Comparison of ENCODE assay signal across 11 cellular contexts in the genomic region with DNA sequence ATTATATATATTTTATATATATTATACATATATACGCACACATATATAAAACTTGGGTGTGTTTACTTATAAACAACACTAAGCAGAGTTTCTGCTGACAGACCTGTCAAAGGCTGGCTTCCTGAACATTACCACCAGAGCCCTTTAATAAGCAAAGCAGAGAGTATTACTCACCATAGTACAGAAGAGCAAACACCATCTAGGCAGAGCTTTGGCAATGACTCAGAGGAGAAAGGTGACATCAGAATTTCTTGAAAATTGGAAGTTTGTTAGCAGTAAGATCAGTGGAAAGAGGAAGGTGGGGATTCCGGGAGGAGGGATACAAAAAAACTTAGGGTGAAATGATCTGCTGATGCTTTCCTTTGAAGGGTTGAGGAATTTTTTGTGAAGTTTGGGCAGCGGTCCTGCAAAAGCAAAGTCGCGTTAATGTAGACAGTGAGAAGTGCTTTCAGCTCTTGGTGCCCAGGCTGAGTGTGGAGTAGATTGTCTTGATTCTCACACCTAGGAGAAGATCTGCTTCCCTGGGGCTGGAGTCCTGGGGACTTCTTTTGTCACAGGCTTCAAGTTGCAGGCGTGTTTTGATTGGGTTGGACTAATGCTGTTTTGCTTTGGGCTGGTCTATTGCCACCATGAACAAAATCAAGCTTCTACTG.
A peak's percentile ranks its signal among the peaks of the same experiment; 100 is the strongest.
DNase-seq lines count a peak whose midpoint lies in the region; ATAC-seq and TF ChIP-seq lines count a peak whose summit lies in the region.
"Had no signal": no experiment of that assay in that cellular context is flagged by ENCODE, and none has a peak within 500 bp of the region (broad histone marks: within the 10 kb centered on the region; RNA-seq: fewer than 3 reads in every experiment).

No MANE protein-coding gene starts in this region.

- peak overlapping the region; percentile 28 for H3K4me2 ChIP-seq in HCT116 (ENCODE audit: low read length)

- no peaks in the 10 kb centered on the region for H3K9me3 Mint-ChIP-seq in activated CD8-positive, alpha-beta T cell treated with anti-CD3 and anti-CD28 coated beads for 36 hours

- no peak overlapping the region for H3K9ac ChIP-seq in HCT116 (ENCODE audit: low read length)

- DNase-seq in AG10803 (ENCODE audit: low read depth) (peak; percentile 16), HCT116 (ENCODE audit: low read depth, low spot score) (peak; percentile 32), hepatic stellate cell (ENCODE audit: low spot score) (peak; percentile 11), NCI-H345 treated with DMSO at 0.1 percent for 48 hours (lab: John Stamatoyannopoulos, UW; ENCODE audit: unreplicated experiment) (no peak), NCI-H82 treated with DMSO at 0.1 percent for 48 hours (lab: John Stamatoyannopoulos, UW; ENCODE audit: unreplicated experiment) (no peak)
- no peak for DNase-seq in activated CD8-positive, alpha-beta T cell treated with anti-CD3 and anti-CD28 coated beads for 36 hours
- DNase-seq: effector CD4-positive, alpha-beta T cell; lower lobe of right lung; stomach had no signal

- no peak overlapping the region for H3K27ac ChIP-seq in HCT116 (ENCODE audit: low read depth, low read length)
- H3K27ac ChIP-seq: lower lobe of right lung, stomach had no signal

- H3K4me3 ChIP-seq in AG10803 (ENCODE audit: low read length) (no peak overlapping the region), HCT116 (replicated peaks in 1 of 2; ENCODE audit: low read depth in 1 of 2, low read length in 2 of 2) (no peak overlapping the region)
- H3K4me3 ChIP-seq: lower lobe of right lung, stomach had no signal

- H3K79me2 ChIP-seq in HCT116 (ENCODE audit: insufficient read depth, low read length), result no peaks in the 10 kb centered on the region

- H3K4me1 Mint-ChIP-seq in activated CD8-positive, alpha-beta T cell treated with anti-CD3 and anti-CD28 coated beads for 36 hours (ENCODE audit: low read depth), result peaks cover 58% of the 10 kb centered on the region

- H3K36me3 Mint-ChIP-seq in activated CD8-positive, alpha-beta T cell treated with anti-CD3 and anti-CD28 coated beads for 36 hours (ENCODE audit: low read depth), result no peaks in the 10 kb centered on the region

- H3K4me1 ChIP-seq in HCT116 (ENCODE audit: control insufficient read depth in 1 of 2, insufficient read depth in 2 of 2, low read length in 2 of 2), result peaks cover 8 to 21% of the 10 kb centered on the region in 2 experiments; a peak in 3 of 4 replicates
- H3K4me1 ChIP-seq: lower lobe of right lung, stomach had no signal

- H3K9me2 ChIP-seq in HCT116 (ENCODE audit: insufficient read depth), result no peaks in the 10 kb centered on the region

- TF ChIP-seq RAD21 in HCT116 (IDR thresholded peaks at IDR 0.05; ENCODE audit: low read depth), result no peak

- no peaks in the 10 kb centered on the region for H4K20me1 ChIP-seq in HCT116 (ENCODE audit: insufficient read depth)

- no peaks in the 10 kb centered on the region for H3K9me3 ChIP-seq in HCT116 (ENCODE audit: control insufficient read depth in 1 of 2, insufficient read depth in 1 of 2, low read depth in 1 of 2, low read length in 2 of 2)
- H3K9me3 ChIP-seq: lower lobe of right lung, stomach had no signal

- intact Hi-C loops in HCT116 (cut with micrococcal nuclease), result no loop called here
- intact Hi-C loops in activated CD8-positive, alpha-beta T cell treated with anti-CD3 and anti-CD28 coated beads for 36 hours (cut with micrococcal nuclease), result no loop called here

- TF ChIP-seq CTCF in AG10803 (conservative IDR thresholded peaks at IDR 0.05; ENCODE audit: low read length) (no peak), HCT116 (IDR thresholded peaks at IDR 0.05 in 2 of 3, conservative IDR thresholded peaks at IDR 0.05 in 1 of 3; ENCODE audit: borderline replicate concordance in 1 of 3, insufficient read depth in 1 of 3, low read depth in 2 of 3, low read length in 2 of 3) (no peak)
- no peak for TF ChIP-seq CTCF in activated CD8-positive, alpha-beta T cell treated with anti-CD3 and anti-CD28 coated beads for 36 hours (IDR thresholded peaks at IDR 0.05)

- BruUV-seq in HCT116 (replicated peaks; lab: Mats Ljungman, UMichigan), result no TSS peak

- CTCF ChIA-PET in HCT116 (lab: Charles Lee), result interaction anchor here (0.8 to 1.0 kb wide), 2 partner anchors 13 to 14 kb away, joined by 3 to 5 read pairs; no protein-coding TSS in a partner anchor
- CTCF ChIA-PET in activated CD8-positive, alpha-beta T cell treated with anti-CD3 and anti-CD28 coated beads for 36 hours (lab: Charles Lee), result interaction anchor here (0.6 to 1.8 kb wide), 3 partner anchors 13 to 71 kb away, joined by 3 to 7 read pairs (median 5); no protein-coding TSS in a partner anchor

- no peaks in the 10 kb centered on the region for H3K27me3 ChIP-seq in HCT116 (ENCODE audit: insufficient read depth, low read length)

- H3K36me3 ChIP-seq in HCT116 (ENCODE audit: control insufficient read depth in 1 of 2, insufficient read depth in 2 of 2, low read length in 2 of 2), result no peaks in the 10 kb centered on the region
- H3K36me3 ChIP-seq: lower lobe of right lung, stomach had no signal

- no peaks in the 10 kb centered on the region for H3K27me3 Mint-ChIP-seq in activated CD8-positive, alpha-beta T cell treated with anti-CD3 and anti-CD28 coated beads for 36 hours

- no peak overlapping the region for H3K4me3 Mint-ChIP-seq in activated CD8-positive, alpha-beta T cell treated with anti-CD3 and anti-CD28 coated beads for 36 hours

- no peak for TF ChIP-seq POLR2A in HCT116 (IDR thresholded peaks at IDR 0.05; ENCODE audit: borderline replicate concordance, extremely low read depth, insufficient read depth, insufficient read length)

- POLR2A ChIA-PET in HCT116 (lab: Charles Lee), result no interaction called here
- POLR2A ChIA-PET in activated CD8-positive, alpha-beta T cell treated with anti-CD3 and anti-CD28 coated beads for 36 hours (lab: Charles Lee), result interaction anchor here (0.6 to 1.1 kb wide), 3 partner anchors 35 to 154 kb away, joined by 3 to 5 read pairs (median 3); no protein-coding TSS in a partner anchor

- ATAC-seq in HCT116 (peak; percentile 76), GM21737 (IDR thresholded peaks at IDR 0.05; ENCODE audit: unreplicated experiment) (no peak), HG02642 (IDR thresholded peaks at IDR 0.05; ENCODE audit: poor library complexity, unreplicated experiment) (no peak)
- peak; percentile 58 for ATAC-seq in activated CD8-positive, alpha-beta T cell treated with anti-CD3 and anti-CD28 coated beads for 36 hours
- ATAC-seq: lower lobe of right lung had no signal

- H2AFZ ChIP-seq in HCT116 (ENCODE audit: low read depth, low read length, poor library complexity, severe bottlenecking), result no peak overlapping the region

- RAD21 ChIA-PET in HCT116 (lab: Charles Lee; ENCODE audit: low non-redundant PET in 1 of 2, low total read pairs in 2 of 2, uncharacterized antibody in 2 of 2, unreplicated experiment in 2 of 2), result no interaction called here

- H3K27ac Mint-ChIP-seq in activated CD8-positive, alpha-beta T cell treated with anti-CD3 and anti-CD28 coated beads for 36 hours, result peak overlapping the region; percentile 47

TF ChIP-seq in HCT116, 20 proteins besides CTCF, POLR2A, EP300 and RAD21 (continues in another document):
- TF ChIP-seq, protein P1, sequence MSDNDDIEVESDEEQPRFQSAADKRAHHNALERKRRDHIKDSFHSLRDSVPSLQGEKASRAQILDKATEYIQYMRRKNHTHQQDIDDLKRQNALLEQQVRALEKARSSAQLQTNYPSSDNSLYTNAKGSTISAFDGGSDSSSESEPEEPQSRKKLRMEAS (IDR thresholded peaks at IDR 0.05), result no peak
- TF ChIP-seq ELF1 (IDR thresholded peaks at IDR 0.05; ENCODE audit: borderline replicate concordance, low read depth), result no peak
- no peak for TF ChIP-seq REST (IDR thresholded peaks at IDR 0.05; ENCODE audit: low read depth)
- no peak for TF ChIP-seq TCF7L2 (IDR thresholded peaks at IDR 0.05; ENCODE audit: borderline replicate concordance, extremely low read depth, insufficient read depth, insufficient read length)
- no peak for TF ChIP-seq CBX3 (IDR thresholded peaks at IDR 0.05; ENCODE audit: low read depth)
- TF ChIP-seq ZBTB33 (IDR thresholded peaks at IDR 0.05; ENCODE audit: extremely low read depth, insufficient replicate concordance, low read length), result no peak

Comparison
In these comparisons a context has a peak if more than half of its experiments do, and no peak if none do; other contexts are left out.
1. DNase-seq: peak in AG10803 (single experiment), HCT116 (single experiment) and hepatic stellate cell (single experiment); none in activated CD8-positive, alpha-beta T cell treated with anti-CD3 and anti-CD28 coated beads for 36 hours (single experiment), NCI-H345 treated with DMSO at 0.1 percent for 48 hours (single experiment) and NCI-H82 treated with DMSO at 0.1 percent for 48 hours (single experiment).
2. ATAC-seq: peak in HCT116 (single experiment) and activated CD8-positive, alpha-beta T cell treated with anti-CD3 and anti-CD28 coated beads for 36 hours (single experiment); none in GM21737 (single experiment) and HG02642 (single experiment).